In genomic region chr6:149545258-149545753, GRCh38 we compare ENCODE assay signal across 1 cellular context.
TF ChIP-seq lines count a peak whose summit lies in the region.

No MANE protein-coding gene starts in this region.

TF ChIP-seq in K562, 482 proteins besides CTCF, POLR2A, EP300 and RAD21 (continued from another document and continues in another):
- TF ChIP-seq ZNF740 (CRISPR knock-in tag; IDR thresholded peaks at IDR 0.05) (peak; percentile 74), ZNF740 (tag; IDR thresholded peaks at IDR 0.05) (no peak), DPF2 (IDR thresholded peaks at IDR 0.05) (0 out of 2 replicates have a peak, but pooled peaks have one; percentile 47), CTCFL (IDR thresholded peaks at IDR 0.05; ENCODE audit: borderline replicate concordance, insufficient read depth, low read depth, low read length, poor library complexity, severe bottlenecking) (peak; percentile 41), HMBOX1 (IDR thresholded peaks at IDR 0.05) (peak; percentile 55; the same call in 1 of the 2 replicates), ZNF668 (CRISPR knock-in tag; IDR thresholded peaks at IDR 0.05) (no peak), CBX2 (IDR thresholded peaks at IDR 0.05; ENCODE audit: insufficient read depth, low read length, poor library complexity, severe bottlenecking) (no peak), THRA (IDR thresholded peaks at IDR 0.05) (no peak), TBP (optimal IDR thresholded peaks at IDR 0.05; ENCODE audit: low read depth, low read length) (peak; percentile 60), TEAD4 (IDR thresholded peaks at IDR 0.05; ENCODE audit: low read length) (peak; percentile 58), TEAD4 (CRISPR knock-in tag; IDR thresholded peaks at IDR 0.05; ENCODE audit: borderline replicate concordance) (no peak), TCF15 (CRISPR knock-in tag; IDR thresholded peaks at IDR 0.05) (no peak), AFF4 (CRISPR knock-in tag; IDR thresholded peaks at IDR 0.05) (0 out of 2 replicates have a peak, but pooled peaks have one; percentile 53), THRB (CRISPR knock-in tag; conservative IDR thresholded peaks at IDR 0.05) (peak; percentile 35; the same call in 1 of the 2 replicates), MIER1 (IDR thresholded peaks at IDR 0.05; ENCODE audit: low read depth) (0 out of 2 replicates have a peak, but pooled peaks have one; percentile 50), YY1 (IDR thresholded peaks at IDR 0.05; ENCODE audit: borderline replicate concordance in 1 of 3, control insufficient read depth in 1 of 3, extremely low read depth in 1 of 3, insufficient read depth in 3 of 3, insufficient read length in 1 of 3, insufficient replicate concordance in 2 of 3, low read depth in 1 of 3, low read length in 2 of 3) (peak in 2 of 3 experiments; percentile 26 to 67), ZNF143 (CRISPR knock-in tag; IDR thresholded peaks at IDR 0.05) (0 out of 2 replicates have a peak, but pooled peaks have one; percentile 17), ZNF511 (CRISPR knock-in tag; IDR thresholded peaks at IDR 0.05) (0 out of 2 replicates have a peak, but pooled peaks have one; percentile 34), CREM (IDR thresholded peaks at IDR 0.05; ENCODE audit: low read depth) (peak; percentile 6; the same call in 1 of the 2 replicates), ZBTB33 (CRISPR knock-in tag; IDR thresholded peaks at IDR 0.05) (no peak), E2F6 (IDR thresholded peaks at IDR 0.05; ENCODE audit: borderline replicate concordance in 1 of 2, extremely low read depth in 1 of 2, insufficient read depth in 1 of 2, insufficient read length in 1 of 2, low read depth in 1 of 2, low read length in 1 of 2, poor library complexity in 1 of 2, severe bottlenecking in 1 of 2) (no peak), RFX1 (IDR thresholded peaks at IDR 0.05) (peak; percentile 91), ZNF165 (CRISPR knock-in tag; IDR thresholded peaks at IDR 0.05; ENCODE audit: borderline replicate concordance) (peak; percentile 43; the same call in 1 of the 2 replicates), HMGXB4 (CRISPR knock-in tag; IDR thresholded peaks at IDR 0.05) (no peak), SIN3B (IDR thresholded peaks at IDR 0.05; ENCODE audit: low read depth) (0 out of 2 replicates have a peak, but pooled peaks have one; percentile 54), FOXK2 (conservative IDR thresholded peaks at IDR 0.05 in 1 of 2, IDR thresholded peaks at IDR 0.05 in 1 of 2; ENCODE audit: low read depth in 2 of 2) (0 out of 4 replicates have a peak, but pooled peaks of 1 of the 2 experiments have one; percentile 12), ATF6 (CRISPR knock-in tag; IDR thresholded peaks at IDR 0.05) (peak; percentile 23; the same call in 1 of the 2 replicates), SMARCA5 (IDR thresholded peaks at IDR 0.05) (0 out of 2 replicates have a peak, but pooled peaks have one; percentile 29), RNF2 (IDR thresholded peaks at IDR 0.05) (no peak), ZC3H4 (CRISPR knock-in tag; IDR thresholded peaks at IDR 0.05; ENCODE audit: borderline replicate concordance) (peak; percentile 91; the same call in 1 of the 2 replicates), TBL1XR1 (IDR thresholded peaks at IDR 0.05; ENCODE audit: low read length in 2 of 2) (peak in 1 of 2 experiments; percentile 17; a peak in 1 of 4 replicates), SIN3A (IDR thresholded peaks at IDR 0.05; ENCODE audit: borderline replicate concordance in 2 of 2, control insufficient read depth in 1 of 2, low read depth in 2 of 2, low read length in 2 of 2) (0 out of 4 replicates have a peak, but pooled peaks of 1 of the 2 experiments have one; percentile 26), TEAD1 (CRISPR knock-in tag; IDR thresholded peaks at IDR 0.05) (peak in 1 of 2 experiments; percentile 60; a peak in 1 of 4 replicates), ZNF696 (CRISPR knock-in tag; conservative IDR thresholded peaks at IDR 0.05) (no peak), ARHGAP35 (IDR thresholded peaks at IDR 0.05; ENCODE audit: partially characterized antibody) (peak; percentile 59), ZNF282 (CRISPR knock-in tag; IDR thresholded peaks at IDR 0.05) (no peak), ZNF785 (CRISPR knock-in tag; IDR thresholded peaks at IDR 0.05) (no peak), ARID2 (IDR thresholded peaks at IDR 0.05) (0 out of 2 replicates have a peak, but pooled peaks have one; percentile 14), ZNF780A (CRISPR knock-in tag; IDR thresholded peaks at IDR 0.05) (no peak)
